In the genomic region with DNA sequence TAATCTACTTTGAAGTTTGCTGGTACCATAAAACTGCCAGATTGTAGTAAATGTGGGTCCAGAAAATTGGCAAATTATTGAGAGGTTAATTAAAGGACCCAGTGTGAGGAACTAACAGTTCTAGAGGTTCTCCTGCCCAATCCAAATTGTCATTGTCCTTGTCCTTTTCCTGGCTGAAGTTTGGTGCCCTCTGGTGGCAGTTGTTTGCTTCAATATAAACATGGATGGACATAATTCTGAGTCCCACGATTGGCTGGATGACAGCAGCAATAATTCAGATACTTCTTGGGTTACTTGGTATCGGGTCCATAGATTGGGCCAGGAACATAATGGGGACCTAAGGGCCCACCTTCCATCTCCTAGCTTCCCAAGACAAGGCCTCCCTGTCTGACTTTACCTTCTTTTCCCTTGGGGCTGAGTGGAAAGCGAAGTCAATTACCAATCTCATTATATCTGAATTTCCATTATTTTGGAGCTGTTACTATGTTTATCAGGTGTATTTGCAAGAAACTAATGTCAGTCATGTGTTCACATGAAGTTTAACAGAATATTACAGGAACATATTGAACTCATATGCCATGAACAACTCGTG, we compare ENCODE assay signal across 8 cellular contexts. TPM values are rescaled to one million over a fixed set of nuclear protein-coding genes. Genes with fewer than 3 reads are reported as not detected.
DNase-seq lines count a peak whose midpoint lies in the region; ATAC-seq and TF ChIP-seq lines count a peak whose summit lies in the region.

No MANE protein-coding gene starts in this region.

- H3K27ac Mint-ChIP-seq in stimulated activated naive B cell treated with anti-CD40 and anti-IgM and Interleukin-4, amounts not matched to agents 10 μg/mL and 1 μg/mL and 100 μg/mL, for 72 hours: no peak overlapping the region

- no peaks in the 10 kb centered on the region for H3K9me3 ChIP-seq in colonic mucosa
- no peaks in the 10 kb centered on the region for H3K9me3 ChIP-seq in lower lobe of right lung

- H3K36me3 Mint-ChIP-seq in stimulated activated naive B cell treated with anti-CD40 and anti-IgM and Interleukin-4, amounts not matched to agents 10 μg/mL and 1 μg/mL and 100 μg/mL, for 72 hours: peaks cover 61 to 62% of the 10 kb centered on the region in 2 donors

- H3K36me3 ChIP-seq in colonic mucosa (peaks cover 24% of the 10 kb centered on the region), lower lobe of right lung (peaks cover 81% of the 10 kb centered on the region)

- H3K4me1 Mint-ChIP-seq in stimulated activated naive B cell treated with anti-CD40 and anti-IgM and Interleukin-4, amounts not matched to agents 10 μg/mL and 1 μg/mL and 100 μg/mL, for 72 hours: peaks cover 31 to 57% of the 10 kb centered on the region in 2 donors

- H3K4me1 ChIP-seq in colonic mucosa: no peaks in the 10 kb centered on the region
- peaks cover 11% of the 10 kb centered on the region for H3K4me1 ChIP-seq in lower lobe of right lung

- no peaks in the 10 kb centered on the region for H3K9me3 Mint-ChIP-seq in stimulated activated naive B cell treated with anti-CD40 and anti-IgM and Interleukin-4, amounts not matched to agents 10 μg/mL and 1 μg/mL and 100 μg/mL, for 72 hours

- intact Hi-C loops in colonic mucosa (cut with DNase I): no loop called here
- intact Hi-C loops in lower lobe of right lung (cut with DNase I): no loop called here

- TF ChIP-seq CTCF in 22Rv1 (IDR thresholded peaks at IDR 0.05): peak; percentile 91
- TF ChIP-seq CTCF in GM13977 (IDR thresholded peaks at IDR 0.05; ENCODE audit: extremely low read depth, insufficient read depth, missing control alignments): peak; percentile 78
- TF ChIP-seq CTCF in colonic mucosa (IDR thresholded peaks at IDR 0.05): peak; percentile 61
- peak; percentile 71 for TF ChIP-seq CTCF in lower lobe of right lung (IDR thresholded peaks at IDR 0.05)

- H3K27ac ChIP-seq in 22Rv1: no peak overlapping the region
- H3K27ac ChIP-seq in colonic mucosa: no peak overlapping the region
- no peak overlapping the region for H3K27ac ChIP-seq in lower lobe of right lung

- ATAC-seq in lower lobe of right lung (peak; percentile 61 to 69), HG02759 (IDR thresholded peaks at IDR 0.05; ENCODE audit: unreplicated experiment) (no peak)
- peak; percentile 24 to 37 for ATAC-seq in stimulated activated naive B cell treated with anti-CD40 and anti-IgM and Interleukin-4, amounts not matched to agents 10 μg/mL and 1 μg/mL and 100 μg/mL, for 72 hours (replicated peaks)

- H3K9ac ChIP-seq in colonic mucosa (ENCODE audit: low read depth in 2 of 2, low read length in 2 of 2): no peak overlapping the region

- peak; percentile 42 for DNase-seq in GM13977 (ENCODE audit: low spot score)
- peak; percentile 78 for DNase-seq in NCI-H345 (lab: John Stamatoyannopoulos, UW)
- DNase-seq in activated CD4-positive, CD25-positive, alpha-beta regulatory T cell treated with anti-CD3 and anti-CD28 coated beads, Interleukin-2, amount 50 U/mL, for 72 hours: peak; percentile 54
- DNase-seq in colonic mucosa: peak; percentile 75
- DNase-seq in lower lobe of right lung: no peak
- peak; percentile 22 for DNase-seq in stimulated activated naive B cell treated with anti-CD40 and anti-IgM and Interleukin-4, amounts not matched to agents 10 μg/mL and 1 μg/mL and 100 μg/mL, for 72 hours

- H3K27me3 Mint-ChIP-seq in stimulated activated naive B cell treated with anti-CD40 and anti-IgM and Interleukin-4, amounts not matched to agents 10 μg/mL and 1 μg/mL and 100 μg/mL, for 72 hours: no peaks in the 10 kb centered on the region

- in situ Hi-C loops in GM13977 (cut with MboI; ENCODE audit: low pct_unique_long_range_greater_than_20kb, low sequenced_read_pairs, unreplicated experiment): no loop called here

- H3K4me3 ChIP-seq in colonic mucosa: no peak overlapping the region
- no peak overlapping the region for H3K4me3 ChIP-seq in lower lobe of right lung

- H3K27me3 ChIP-seq in colonic mucosa: no peaks in the 10 kb centered on the region
- no peaks in the 10 kb centered on the region for H3K27me3 ChIP-seq in lower lobe of right lung (ENCODE audit: low read depth)

- no peak overlapping the region for H3K4me3 Mint-ChIP-seq in stimulated activated naive B cell treated with anti-CD40 and anti-IgM and Interleukin-4, amounts not matched to agents 10 μg/mL and 1 μg/mL and 100 μg/mL, for 72 hours

RNA-seq across cellular contexts. Expression of a gene that starts 33.8 kb away (rescaled TPM):
- 10 to 100 TPM; 13.0 to 26.7 TPM for total RNA-seq in colonic mucosa
- 31.2 TPM for total RNA-seq in lower lobe of right lung

RNA-seq across cellular contexts. Expression of a gene that starts 48.3 kb away (rescaled TPM):
- 100 to 1,000 TPM in 1 of 2 donors, 10 to 100 TPM in 1; 80.5 to 105 TPM for total RNA-seq in colonic mucosa
- 109 TPM for total RNA-seq in lower lobe of right lung
